In genomic region chr15:52288051-52288942, GRCh38 we compare ENCODE assay signal across 7 cellular contexts. TPM values are rescaled to one million over a fixed set of nuclear protein-coding genes. Genes with fewer than 3 reads are reported as not detected.
DNase-seq lines count a peak whose midpoint lies in the region; ATAC-seq and TF ChIP-seq lines count a peak whose summit lies in the region.

No MANE protein-coding gene starts in this region.

- H3K27me3 Mint-ChIP-seq in immature natural killer cell (ENCODE audit: low read depth in 3 of 3) = peaks cover 2 to 3% (median 3%) of the 10 kb centered on the region in 3 donors

- no peak overlapping the region for H3K4me3 Mint-ChIP-seq in immature natural killer cell

- no peak for TF ChIP-seq EP300 in suprapubic skin (IDR thresholded peaks at IDR 0.05)

- no peak for TF ChIP-seq POLR2A in suprapubic skin (IDR thresholded peaks at IDR 0.05)

- TF ChIP-seq CTCF in suprapubic skin (IDR thresholded peaks at IDR 0.05) = no peak

- DNase-seq in SHP77 treated with DMSO at 0.1 percent for 48 hours (lab: John Stamatoyannopoulos, UW) (peak; percentile 72), iris pigment epithelial cell (ENCODE audit: low read depth) (peak; percentile 24), suprapubic skin (ENCODE audit: low spot score in 2 of 2) (no peak), immature natural killer cell (no peak)
- DNase-seq in stimulated activated CD8-positive, alpha-beta memory T cell treated with anti-CD3 and anti-CD28 coated beads, Interleukin-4, amount 100 ng/mL, for 48 hours = no peak

- H3K27me3 ChIP-seq in HUES64 (ENCODE audit: insufficient read depth, low read length) = no peaks in the 10 kb centered on the region
- H3K27me3 ChIP-seq in suprapubic skin = no peaks in the 10 kb centered on the region

- H3K27ac ChIP-seq in HUES64 (ENCODE audit: low read depth, low read length) = peak overlapping the region; percentile 24; the same call in 1 of the 2 replicates
- H3K27ac ChIP-seq in suprapubic skin = peak overlapping the region; percentile 30

- 85% methylated on average over 13 of the region's 13 CpGs for WGBS in HUES64
- WGBS in suprapubic skin = 74% methylated on average over 9 of the region's 13 CpGs

- no peak for ATAC-seq in GM21367 (IDR thresholded peaks at IDR 0.05; ENCODE audit: unreplicated experiment)

- H3K4me1 ChIP-seq in HUES64 (ENCODE audit: insufficient read depth, low read length) (peaks cover 15% of the 10 kb centered on the region; the same call in 1 of the 2 replicates), suprapubic skin (peaks cover 20% of the 10 kb centered on the region)

- no peak overlapping the region for H3K4me3 ChIP-seq in HUES64 (ENCODE audit: low read length)
- no peak overlapping the region for H3K4me3 ChIP-seq in suprapubic skin

- 0 out of 2 replicates have a peak, but pooled peaks cover 4% of the 10 kb centered on the region for H3K9me3 ChIP-seq in HUES64 (ENCODE audit: insufficient read depth, low read depth, low read length)
- H3K9me3 ChIP-seq in suprapubic skin = no peaks in the 10 kb centered on the region

- 0 out of 2 replicates have a peak overlapping the region, but pooled peaks have one; percentile 20 for H3K9ac ChIP-seq in HUES64 (ENCODE audit: low read depth, low read length)

- peaks cover 7% of the 10 kb centered on the region for H3K36me3 ChIP-seq in HUES64 (ENCODE audit: insufficient read depth, low read length)
- H3K36me3 ChIP-seq in suprapubic skin = no peaks in the 10 kb centered on the region

- H3K4me1 Mint-ChIP-seq in immature natural killer cell = no peaks in the 10 kb centered on the region

- H3K27ac Mint-ChIP-seq in immature natural killer cell = no peak overlapping the region

- H3K36me3 Mint-ChIP-seq in immature natural killer cell = no peaks in the 10 kb centered on the region

- H3K9me3 Mint-ChIP-seq in immature natural killer cell = no peaks in the 10 kb centered on the region

RNA-seq across cellular contexts. Expression of gene MYO5C, which starts 7.3 kb away (rescaled TPM):
- polyA plus RNA-seq in HUES64 (2013, experiment 1 of 2) = 9.7 TPM
- polyA plus RNA-seq in HUES64 (2013, experiment 2 of 2) = 8.1 TPM
- total RNA-seq in suprapubic skin = 10 to 100 TPM; 11.2 to 31.5 (median 14.9) TPM
- polyA plus RNA-seq in immature natural killer cell = under 1 TPM in 1 of 3 donors, not detected in 2; 0.19 TPM

Comparison
In these comparisons a context has a peak if more than half of its experiments do, and no peak if none do; other contexts are left out.
1. DNase-seq: peak in SHP77 treated with DMSO at 0.1 percent for 48 hours (single experiment) and iris pigment epithelial cell (single experiment); none in suprapubic skin (0 of 2), stimulated activated CD8-positive, alpha-beta memory T cell treated with anti-CD3 and anti-CD28 coated beads, Interleukin-4, amount 100 ng/mL, for 48 hours (single experiment) and immature natural killer cell (0 of 3).